8 cellular contexts compared by ENCODE assay signal in genomic region chr22:26502688-26503561, GRCh38. TPM values are rescaled to one million over a fixed set of nuclear protein-coding genes. Genes with fewer than 3 reads are reported as not detected.
DNase-seq lines count a peak whose midpoint lies in the region; ATAC-seq and TF ChIP-seq lines count a peak whose summit lies in the region.

No MANE protein-coding gene starts in this region.

- CTCF ChIA-PET in CD8-positive, alpha-beta T cell (lab: Charles Lee) = interaction anchor here (0.6 to 4.5 kb wide), 25 partner anchors 8 to 169 kb away, joined by 3 to 40 read pairs (median 4); partner anchors contain the start of genes SRRD and TFIP11

- H3K36me3 ChIP-seq in CD8-positive, alpha-beta T cell (ENCODE audit: insufficient read depth, low read length) = peaks cover 61% of the 10 kb centered on the region

- no peaks in the 10 kb centered on the region for H3K9me3 Mint-ChIP-seq in CD8-positive, alpha-beta T cell
- H3K9me3 Mint-ChIP-seq in T-helper 2 cell treated with Interferon-gamma antibody and Interleukin-4, amounts not matched to agents 5 μg/mL and 100 μg/mL, for 36 hours = no peaks in the 10 kb centered on the region

- DNase-seq in CD8-positive, alpha-beta T cell = peak; percentile 24 to 80 (median 64)
- DNase-seq in HuH-7 (ENCODE audit: low spot score) (peak; percentile 38), astrocyte of the spinal cord (ENCODE audit: low read depth, low spot score) (peak; percentile 53), iris pigment epithelial cell (ENCODE audit: low read depth) (peak; percentile 50), NCI-H2107 (lab: John Stamatoyannopoulos, UW) (no peak)
- peak; percentile 42 for DNase-seq in T-helper 2 cell treated with Interferon-gamma antibody and Interleukin-4, amounts not matched to agents 5 μg/mL and 100 μg/mL, for 36 hours (ENCODE audit: low spot score)
- peak; percentile 36 to 60 for DNase-seq in stimulated activated CD8-positive, alpha-beta memory T cell treated with anti-CD3 and anti-CD28 coated beads, Interleukin-15, amount 100 ng/mL, for 48 hours (ENCODE audit: low read depth in 2 of 2)

- H3K4me3 ChIP-seq in CD8-positive, alpha-beta T cell (ENCODE audit: low read depth, low read length) = no peak overlapping the region
- no peak overlapping the region for H3K4me3 ChIP-seq in astrocyte of the spinal cord (ENCODE audit: low read depth, low read length)

- H3K27me3 ChIP-seq in CD8-positive, alpha-beta T cell (ENCODE audit: insufficient read depth, low read length) = no peaks in the 10 kb centered on the region

- H3K4me3 Mint-ChIP-seq in CD8-positive, alpha-beta T cell = peak overlapping the region; percentile 66
- peak overlapping the region; percentile 63 for H3K4me3 Mint-ChIP-seq in T-helper 2 cell treated with Interferon-gamma antibody and Interleukin-4, amounts not matched to agents 5 μg/mL and 100 μg/mL, for 36 hours

- no peak overlapping the region for H3K27ac ChIP-seq in CD8-positive, alpha-beta T cell (ENCODE audit: low read depth, low read length)

- in situ Hi-C loops in astrocyte of the spinal cord (cut with HindIII; ENCODE audit: low sequenced_read_pairs) = no loop called here

- peaks cover 17% of the 10 kb centered on the region for H3K4me1 ChIP-seq in CD8-positive, alpha-beta T cell (ENCODE audit: insufficient read depth, low read length)

- peak; percentile 93 for ATAC-seq in CD8-positive, alpha-beta T cell
- ATAC-seq in HG02571 (IDR thresholded peaks at IDR 0.05; ENCODE audit: unreplicated experiment) = no peak

- intact Hi-C loops in CD8-positive, alpha-beta T cell (cut with DNase I, micrococcal nuclease) = loop anchor here (1.0 to 2.0 kb wide), 3 partner anchors 9 to 170 kb away; partner anchors contain the start of gene TFIP11 (in 1 of the 2)

- peak overlapping the region; percentile 88 for H3K27ac Mint-ChIP-seq in CD8-positive, alpha-beta T cell
- H3K27ac Mint-ChIP-seq in T-helper 2 cell treated with Interferon-gamma antibody and Interleukin-4, amounts not matched to agents 5 μg/mL and 100 μg/mL, for 36 hours = peak overlapping the region; percentile 80

- peaks cover 24% of the 10 kb centered on the region for H3K4me1 Mint-ChIP-seq in CD8-positive, alpha-beta T cell (ENCODE audit: low read depth)
- H3K4me1 Mint-ChIP-seq in T-helper 2 cell treated with Interferon-gamma antibody and Interleukin-4, amounts not matched to agents 5 μg/mL and 100 μg/mL, for 36 hours (ENCODE audit: low read depth) = peaks cover 22% of the 10 kb centered on the region

- H3K27me3 Mint-ChIP-seq in CD8-positive, alpha-beta T cell (ENCODE audit: low read depth) = no peaks in the 10 kb centered on the region
- H3K27me3 Mint-ChIP-seq in T-helper 2 cell treated with Interferon-gamma antibody and Interleukin-4, amounts not matched to agents 5 μg/mL and 100 μg/mL, for 36 hours (ENCODE audit: low read depth) = no peaks in the 10 kb centered on the region

- H3K9me3 ChIP-seq in CD8-positive, alpha-beta T cell (ENCODE audit: low read length) = no peaks in the 10 kb centered on the region

- POLR2A ChIA-PET in CD8-positive, alpha-beta T cell (lab: Charles Lee) = interaction anchor here (0.6 to 2.1 kb wide), 9 partner anchors 10 to 168 kb away, joined by 3 to 12 read pairs (median 3); partner anchors contain the start of genes HPS4, SRRD and TFIP11

- peaks cover 83% of the 10 kb centered on the region for H3K36me3 Mint-ChIP-seq in CD8-positive, alpha-beta T cell
- H3K36me3 Mint-ChIP-seq in T-helper 2 cell treated with Interferon-gamma antibody and Interleukin-4, amounts not matched to agents 5 μg/mL and 100 μg/mL, for 36 hours (ENCODE audit: low read depth) = peaks cover 67% of the 10 kb centered on the region

- TF ChIP-seq CTCF in CD8-positive, alpha-beta T cell (IDR thresholded peaks at IDR 0.05) = peak; percentile 42
- peak; percentile 81 for TF ChIP-seq CTCF in astrocyte of the spinal cord (IDR thresholded peaks at IDR 0.05; ENCODE audit: low read depth, low read length)

RNA-seq across cellular contexts. Expression of gene TFIP11, which starts 9.3 kb away (rescaled TPM):
- total RNA-seq in CD8-positive, alpha-beta T cell = 100 to 1,000 TPM; 138 to 142 TPM

RNA-seq across cellular contexts. Expression of gene SRRD, which starts 19.2 kb away (rescaled TPM):
- total RNA-seq in CD8-positive, alpha-beta T cell = 10 to 100 TPM; 22.1 to 24.1 TPM

RNA-seq across cellular contexts. Expression of gene HPS4, which starts 19.3 kb away (rescaled TPM):
- 10 to 100 TPM; 67.0 to 71.0 TPM for total RNA-seq in CD8-positive, alpha-beta T cell
